35 cellular contexts compared by ENCODE assay signal in genomic region chr17:42189651-42189965, GRCh38. TPM values are rescaled to one million over a fixed set of nuclear protein-coding genes. Genes with fewer than 3 reads are reported as not detected.
"Had no signal": no experiment of that assay in that cellular context is flagged by ENCODE, and none has a peak within 500 bp of the region (broad histone marks: within the 10 kb centered on the region; RNA-seq: fewer than 3 reads in every experiment).

No MANE protein-coding gene starts in this region.

- H3K27ac ChIP-seq: brain microvascular endothelial cell, SJCRH30, SK-N-MC, VCaP had no signal

- H3K4me3 ChIP-seq: MG63, SJCRH30, SK-N-MC had no signal

- ATAC-seq: activated naive CD8-positive, alpha-beta T cell treated with anti-CD3 and anti-CD28 coated beads, Interleukin-2, amount 50 U/mL, for 24 hours; activated T-cell treated with anti-CD3 and anti-CD28 coated beads, Interleukin-2, amount 50 U/mL, for 4 hours; Panc1 had no signal

- H3K27ac Mint-ChIP-seq: activated B cell treated with CpG ODN at 0.5 μM for 24 hours; activated CD4-positive, alpha-beta memory T cell treated with anti-CD3 and anti-CD28 coated beads for 36 hours; activated naive CD4-positive, alpha-beta T cell treated with anti-CD3 and anti-CD28 coated beads, Interleukin-2, amount 10 ng/mL, durations not matched to agents 7 days and 5 days; activated naive CD8-positive, alpha-beta T cell treated with anti-CD3 and anti-CD28 coated beads, Interleukin-2, amount 50 U/mL, for 24 hours; activated T-helper 1 cell treated with anti-CD3 and anti-CD28 coated beads, Interleukin-12 subunit alpha, Interleukin-12 subunit beta, Interleukin-2, Interleukin-4 antibody, amounts not matched to agents 30 ng/mL and 10 ng/mL and 1 ng/mL, durations not matched to agents 14 hours and 24 hours and 36 hours had no signal

- DNase-seq: activated B cell treated with CpG ODN at 0.5 μM for 24 hours; activated CD4-positive, alpha-beta memory T cell treated with anti-CD3 and anti-CD28 coated beads for 36 hours; activated CD4-positive, alpha-beta T cell treated with anti-CD3 and anti-CD28 coated beads for 4 hours; activated CD4-positive, alpha-beta T cell treated with anti-CD3 and anti-CD28 coated beads, Interleukin-2, amount 50 U/mL, for 1 hour; activated CD4-positive, CD25-positive, alpha-beta regulatory T cell treated with anti-CD3 and anti-CD28 coated beads, Interleukin-2, amount 50 U/mL, for 72 hours; activated CD8-positive, alpha-beta memory T cell treated with anti-CD3 and anti-CD28 coated beads, Interleukin-2, amount 50 U/mL, for 4 hours; activated naive CD4-positive, alpha-beta T cell treated with anti-CD3 and anti-CD28 coated beads, Interleukin-2, amount 10 ng/mL, durations not matched to agents 7 days and 5 days; activated naive CD8-positive, alpha-beta T cell treated with anti-CD3 and anti-CD28 coated beads, Interleukin-2, amount 50 U/mL, for 24 hours; activated T-cell treated with anti-CD3 and anti-CD28 coated beads for 4 hours; activated T-cell treated with anti-CD3 and anti-CD28 coated beads, Interleukin-2, amount 50 U/mL, for 4 hours; amniotic stem cell; aorta; brain microvascular endothelial cell; central memory CD4-positive, alpha-beta T cell; KG1; MG63; NCI-H1048; NCI-H1105 treated with DMSO at 0.1 percent for 48 hours; NCI-H1436; NCI-H1694; NCI-H2029; NCI-H345; NCI-H524 treated with DMSO at 0.1 percent for 48 hours; SHP77; SJCRH30; T-helper 1 cell; T-helper 2 cell; T-helper 9 cell had no signal

- H3K9me3 ChIP-seq: MG63, SJCRH30 had no signal

- H3K36me3 ChIP-seq: brain microvascular endothelial cell, MG63, SJCRH30 had no signal

- H3K27me3 ChIP-seq: brain microvascular endothelial cell, MG63, SJCRH30 had no signal

- H3K9me3 Mint-ChIP-seq: activated B cell treated with CpG ODN at 0.5 μM for 24 hours; activated CD4-positive, alpha-beta memory T cell treated with anti-CD3 and anti-CD28 coated beads for 36 hours; activated naive CD4-positive, alpha-beta T cell treated with anti-CD3 and anti-CD28 coated beads, Interleukin-2, amount 10 ng/mL, durations not matched to agents 7 days and 5 days; activated naive CD8-positive, alpha-beta T cell treated with anti-CD3 and anti-CD28 coated beads, Interleukin-2, amount 50 U/mL, for 24 hours; activated T-cell treated with anti-CD3 and anti-CD28 coated beads, Interleukin-2, amount 50 U/mL, for 4 hours; activated T-helper 1 cell treated with anti-CD3 and anti-CD28 coated beads, Interleukin-12 subunit alpha, Interleukin-12 subunit beta, Interleukin-2, Interleukin-4 antibody, amounts not matched to agents 30 ng/mL and 10 ng/mL and 1 ng/mL, durations not matched to agents 14 hours and 24 hours and 36 hours had no signal

- H3K4me3 Mint-ChIP-seq: activated B cell treated with CpG ODN at 0.5 μM for 24 hours; activated CD4-positive, alpha-beta memory T cell treated with anti-CD3 and anti-CD28 coated beads for 36 hours; activated naive CD4-positive, alpha-beta T cell treated with anti-CD3 and anti-CD28 coated beads, Interleukin-2, amount 10 ng/mL, durations not matched to agents 7 days and 5 days; activated naive CD8-positive, alpha-beta T cell; activated naive CD8-positive, alpha-beta T cell treated with anti-CD3 and anti-CD28 coated beads, Interleukin-2, amount 50 U/mL, for 24 hours; activated T-cell treated with anti-CD3 and anti-CD28 coated beads, Interleukin-2, amount 50 U/mL, for 4 hours; activated T-helper 1 cell treated with anti-CD3 and anti-CD28 coated beads, Interleukin-12 subunit alpha, Interleukin-12 subunit beta, Interleukin-2, Interleukin-4 antibody, amounts not matched to agents 30 ng/mL and 10 ng/mL and 1 ng/mL, durations not matched to agents 14 hours and 24 hours and 36 hours had no signal

- H3K27me3 Mint-ChIP-seq: activated B cell treated with CpG ODN at 0.5 μM for 24 hours; activated CD4-positive, alpha-beta memory T cell treated with anti-CD3 and anti-CD28 coated beads for 36 hours; activated naive CD8-positive, alpha-beta T cell; activated naive CD8-positive, alpha-beta T cell treated with anti-CD3 and anti-CD28 coated beads, Interleukin-2, amount 50 U/mL, for 24 hours had no signal

- H3K36me3 Mint-ChIP-seq: activated CD4-positive, alpha-beta memory T cell treated with anti-CD3 and anti-CD28 coated beads for 36 hours; activated naive CD8-positive, alpha-beta T cell had no signal

RNA-seq across cellular contexts. Expression of gene HCRT, which starts 4.4 kb away (rescaled TPM):
- total RNA-seq: activated B cell treated with CpG ODN at 0.5 μM for 24 hours; activated CD4-positive, alpha-beta memory T cell treated with anti-CD3 and anti-CD28 coated beads for 36 hours; activated T-cell treated with anti-CD3 and anti-CD28 coated beads, Interleukin-2, amount 50 U/mL, for 4 hours; activated T-helper 1 cell treated with anti-CD3 and anti-CD28 coated beads, Interleukin-12 subunit alpha, Interleukin-12 subunit beta, Interleukin-2, Interleukin-4 antibody, amounts not matched to agents 30 ng/mL and 10 ng/mL and 1 ng/mL, durations not matched to agents 14 hours and 24 hours and 36 hours; aorta; NCI-H460; RPMI7951 had no signal
- polyA plus RNA-seq: aorta had no signal

RNA-seq across cellular contexts. Expression of gene KCNH4, which starts 8.7 kb away (rescaled TPM):
- polyA plus RNA-seq: aorta had no signal
